Comparison of ENCODE assay signal across 9 cellular contexts in genomic region chr7:7251742-7252141, GRCh38.
DNase-seq lines count a peak whose midpoint lies in the region; ATAC-seq and TF ChIP-seq lines count a peak whose summit lies in the region.
"Had no signal": no experiment of that assay in that cellular context is flagged by ENCODE, and none has a peak within 500 bp of the region (broad histone marks: within the 10 kb centered on the region; RNA-seq: fewer than 3 reads in every experiment).

No MANE protein-coding gene starts in this region.

- intact Hi-C loops in activated B cell treated with CpG ODN at 0.5 μM for 24 hours (cut with micrococcal nuclease) = loop anchor here (1.0 to 10.0 kb wide), 7 partner anchors 8 to 863 kb away; no protein-coding TSS in a partner anchor

- H3K27me3 Mint-ChIP-seq in activated B cell treated with CpG ODN at 0.5 μM for 24 hours = no peaks in the 10 kb centered on the region

- no peak for TF ChIP-seq CTCF in activated B cell treated with CpG ODN at 0.5 μM for 24 hours (IDR thresholded peaks at IDR 0.05)

- H3K4me1 Mint-ChIP-seq in activated B cell treated with CpG ODN at 0.5 μM for 24 hours = peaks cover 85% of the 10 kb centered on the region

- CTCF ChIA-PET in activated B cell treated with CpG ODN at 0.5 μM for 24 hours (lab: Charles Lee) = no interaction called here

- H3K9me3 Mint-ChIP-seq in activated B cell treated with CpG ODN at 0.5 μM for 24 hours = no peaks in the 10 kb centered on the region

- ATAC-seq in GM18499 (IDR thresholded peaks at IDR 0.05; ENCODE audit: insufficient read depth, unreplicated experiment) (peak; percentile 94), GM21526 (IDR thresholded peaks at IDR 0.05; ENCODE audit: low FRiP score, unreplicated experiment) (peak; percentile 98), HG03378 (IDR thresholded peaks at IDR 0.05; ENCODE audit: unreplicated experiment) (peak; percentile 96), activated B cell treated with CpG ODN at 0.5 μM for 24 hours (ENCODE audit: low read depth) (peak; percentile 96)

- POLR2A ChIA-PET in activated B cell treated with CpG ODN at 0.5 μM for 24 hours (lab: Charles Lee) = interaction anchor here (0.6 to 3.9 kb wide), 2 partner anchors 69 to 902 kb away, joined by 6 to 32 read pairs; partner anchors contain the start of gene C1GALT1

- DNase-seq in activated B cell treated with CpG ODN at 0.5 μM for 24 hours (no peak), middle frontal gyrus (ENCODE audit: extremely low spot score, low spot score) (no peak), DMS153 (lab: John Stamatoyannopoulos, UW) (no peak), NCI-H1105 (lab: John Stamatoyannopoulos, UW) (no peak)
- no peak for DNase-seq in stimulated activated CD4-positive, alpha-beta T cell treated with anti-CD3 and anti-CD28 coated beads, Interleukin-4, amount 100 ng/mL, for 24 hours
- DNase-seq: KG1 had no signal

- H3K27ac Mint-ChIP-seq in activated B cell treated with CpG ODN at 0.5 μM for 24 hours = peak overlapping the region; percentile 96

- peaks cover 4% of the 10 kb centered on the region for H3K36me3 Mint-ChIP-seq in activated B cell treated with CpG ODN at 0.5 μM for 24 hours (ENCODE audit: low read depth)

- peak overlapping the region; percentile 49 for H3K4me3 Mint-ChIP-seq in activated B cell treated with CpG ODN at 0.5 μM for 24 hours
